ENCODE assay signal across 12 cellular contexts in genomic region chr4:119024102-119024501, GRCh38.
"Had no signal": no experiment of that assay in that cellular context is flagged by ENCODE, and none has a peak within 500 bp of the region (broad histone marks: within the 10 kb centered on the region; RNA-seq: fewer than 3 reads in every experiment).

No MANE protein-coding gene starts in this region.

- H3K36me3 ChIP-seq: cardiac muscle cell had no signal

- H3K4me3 Mint-ChIP-seq: activated CD4-positive, alpha-beta T cell treated with anti-CD3 and anti-CD28 coated beads for 36 hours; activated T-helper 1 cell treated with anti-CD3 and anti-CD28 coated beads, Interleukin-12 subunit alpha, Interleukin-12 subunit beta, Interleukin-2, Interleukin-4 antibody, amounts not matched to agents 30 ng/mL and 10 ng/mL and 1 ng/mL, durations not matched to agents 14 hours and 24 hours and 36 hours; natural killer cell; stimulated activated effector memory CD8-positive, alpha-beta T cell treated with anti-CD3 and anti-CD28 coated beads, Interleukin-12 subunit alpha, Interleukin-12 subunit beta, amount 100 ng/mL, for 72 hours had no signal

- DNase-seq: activated CD4-positive, alpha-beta T cell treated with anti-CD3 and anti-CD28 coated beads for 36 hours; activated naive CD4-positive, alpha-beta T cell; effector CD8-positive, alpha-beta T cell; left colon; natural killer cell; occipital lobe; substantia nigra; T1000 had no signal

- H3K4me1 Mint-ChIP-seq: activated CD4-positive, alpha-beta T cell treated with anti-CD3 and anti-CD28 coated beads for 36 hours; natural killer cell; stimulated activated effector memory CD8-positive, alpha-beta T cell treated with anti-CD3 and anti-CD28 coated beads, Interleukin-12 subunit alpha, Interleukin-12 subunit beta, amount 100 ng/mL, for 72 hours had no signal

- H3K27ac Mint-ChIP-seq: activated CD4-positive, alpha-beta T cell treated with anti-CD3 and anti-CD28 coated beads for 36 hours; activated T-helper 1 cell treated with anti-CD3 and anti-CD28 coated beads, Interleukin-12 subunit alpha, Interleukin-12 subunit beta, Interleukin-2, Interleukin-4 antibody, amounts not matched to agents 30 ng/mL and 10 ng/mL and 1 ng/mL, durations not matched to agents 14 hours and 24 hours and 36 hours; natural killer cell; stimulated activated effector memory CD8-positive, alpha-beta T cell treated with anti-CD3 and anti-CD28 coated beads, Interleukin-12 subunit alpha, Interleukin-12 subunit beta, amount 100 ng/mL, for 72 hours had no signal

- H3K4me3 ChIP-seq: cardiac muscle cell, skin epidermis had no signal

- H3K9me3 Mint-ChIP-seq: activated T-helper 1 cell treated with anti-CD3 and anti-CD28 coated beads, Interleukin-12 subunit alpha, Interleukin-12 subunit beta, Interleukin-2, Interleukin-4 antibody, amounts not matched to agents 30 ng/mL and 10 ng/mL and 1 ng/mL, durations not matched to agents 14 hours and 24 hours and 36 hours; natural killer cell; stimulated activated effector memory CD8-positive, alpha-beta T cell treated with anti-CD3 and anti-CD28 coated beads, Interleukin-12 subunit alpha, Interleukin-12 subunit beta, amount 100 ng/mL, for 72 hours had no signal

- H3K27ac ChIP-seq: cardiac muscle cell had no signal

- H3K27me3 ChIP-seq: cardiac muscle cell had no signal

- H3K36me3 Mint-ChIP-seq: natural killer cell; stimulated activated effector memory CD8-positive, alpha-beta T cell treated with anti-CD3 and anti-CD28 coated beads, Interleukin-12 subunit alpha, Interleukin-12 subunit beta, amount 100 ng/mL, for 72 hours had no signal
